ENCODE assay signal across 35 cellular contexts in the genomic region with DNA sequence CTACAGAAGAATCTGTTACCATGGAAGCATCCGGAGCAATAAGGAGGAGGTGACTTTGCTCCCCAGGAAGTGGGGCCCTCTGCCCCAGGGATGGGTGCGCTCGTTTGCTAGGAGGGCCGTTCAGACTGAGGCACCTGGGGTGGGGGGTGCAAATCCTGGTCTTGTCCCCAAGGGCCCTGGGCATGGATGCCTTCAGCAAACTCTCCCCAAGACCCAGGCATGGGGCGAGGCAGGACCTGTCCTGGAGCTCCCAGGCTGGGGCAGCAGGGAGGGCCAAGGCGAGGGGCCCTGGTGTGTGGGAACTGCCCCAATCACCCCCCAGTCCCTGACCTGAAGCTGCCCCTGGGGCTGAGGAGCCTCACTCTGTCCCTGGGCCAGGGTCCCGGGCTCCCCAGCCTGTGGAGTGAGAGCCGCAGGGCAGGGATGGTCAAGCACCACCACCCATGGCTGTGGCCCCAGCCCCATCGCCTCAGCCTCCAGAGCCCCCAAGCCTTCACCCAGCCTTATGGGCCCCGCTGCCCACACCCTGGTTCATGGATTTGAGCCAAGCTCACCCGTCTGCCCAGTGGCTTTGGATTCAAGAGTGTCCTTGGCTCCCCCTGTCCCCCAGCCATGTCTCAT.
"Had no signal": no experiment of that assay in that cellular context is flagged by ENCODE, and none has a peak within 500 bp of the region (broad histone marks: within the 10 kb centered on the region; RNA-seq: fewer than 3 reads in every experiment).

No MANE protein-coding gene starts in this region.

- H3K27ac ChIP-seq: adrenal gland, body of pancreas, brain microvascular endothelial cell, breast epithelium, VCaP had no signal

- H3K4me1 ChIP-seq: adrenal gland, body of pancreas, breast epithelium had no signal

- H3K27me3 ChIP-seq: adrenal gland, body of pancreas, brain microvascular endothelial cell, breast epithelium had no signal

- H3K27me3 Mint-ChIP-seq: activated B cell treated with CpG ODN at 0.5 μM for 24 hours; activated CD4-positive, alpha-beta T cell treated with anti-CD3 and anti-CD28 coated beads, Interleukin-2, amount 10 ng/mL, durations not matched to agents 24 days and 14 days; activated CD8-positive, alpha-beta T cell treated with anti-CD3 and anti-CD28 coated beads for 36 hours; activated naive CD8-positive, alpha-beta T cell treated with anti-CD3 and anti-CD28 coated beads for 36 hours had no signal

- H3K4me1 Mint-ChIP-seq: activated B cell treated with CpG ODN at 0.5 μM for 24 hours; activated CD4-positive, alpha-beta T cell treated with anti-CD3 and anti-CD28 coated beads, Interleukin-2, amount 10 ng/mL, durations not matched to agents 24 days and 14 days; activated naive CD8-positive, alpha-beta T cell treated with anti-CD3 and anti-CD28 coated beads for 36 hours; activated T-helper 17 cell treated with anti-CD3 and anti-CD28 coated beads, Interleukin-2, amount 50 U/mL, for 72 hours had no signal

- H3K36me3 ChIP-seq: adrenal gland, brain microvascular endothelial cell, breast epithelium had no signal

- H3K4me3 Mint-ChIP-seq: activated B cell treated with CpG ODN at 0.5 μM for 24 hours; activated CD4-positive, alpha-beta memory T cell treated with anti-CD3 and anti-CD28 coated beads for 36 hours; activated CD4-positive, alpha-beta T cell treated with anti-CD3 and anti-CD28 coated beads, Interleukin-2, amount 10 ng/mL, durations not matched to agents 24 days and 14 days; activated CD8-positive, alpha-beta T cell treated with anti-CD3 and anti-CD28 coated beads for 36 hours; activated naive CD4-positive, alpha-beta T cell treated with anti-CD3 and anti-CD28 coated beads for 36 hours; activated naive CD8-positive, alpha-beta T cell treated with anti-CD3 and anti-CD28 coated beads for 36 hours; activated T-cell treated with anti-CD3 and anti-CD28 coated beads, Interleukin-2, amount 50 U/mL, for 4 hours; activated T-cell treated with anti-CD3 and anti-CD28 coated beads, Interleukin-2, amount 50 U/mL, for 72 hours; activated T-helper 1 cell treated with anti-CD3 and anti-CD28 coated beads, Interleukin-12 subunit alpha, Interleukin-12 subunit beta, Interleukin-2, Interleukin-4 antibody, amounts not matched to agents 30 ng/mL and 10 ng/mL and 1 ng/mL, durations not matched to agents 14 hours and 24 hours and 36 hours; activated T-helper 17 cell treated with anti-CD3 and anti-CD28 coated beads, Interleukin-2, amount 50 U/mL, for 72 hours; T-helper 1 cell treated with Interleukin-12 subunit alpha and Interleukin-12 subunit beta and Interleukin-4 antibody, amounts not matched to agents 30 μg/mL and 1 μg/mL, for 36 hours; T-helper 2 cell treated with Interferon-gamma antibody and Interleukin-4, amounts not matched to agents 5 μg/mL and 100 μg/mL, for 36 hours had no signal

- H3K9me3 ChIP-seq: adrenal gland, body of pancreas, breast epithelium had no signal

- ATAC-seq: activated CD8-positive, alpha-beta T cell treated with anti-CD3 and anti-CD28 coated beads for 36 hours; activated naive CD4-positive, alpha-beta T cell treated with anti-CD3 and anti-CD28 coated beads, Interleukin-2, amount 50 U/mL, for 72 hours; activated T-cell treated with anti-CD3 and anti-CD28 coated beads, Interleukin-2, amount 50 U/mL, for 4 hours; activated T-cell treated with anti-CD3 and anti-CD28 coated beads, Interleukin-2, amount 50 U/mL, for 72 hours; activated T-helper 17 cell treated with anti-CD3 and anti-CD28 coated beads, Interleukin-2, amount 50 U/mL, for 72 hours; body of pancreas had no signal

- DNase-seq: activated B cell treated with CpG ODN at 0.5 μM for 24 hours; activated CD4-positive, alpha-beta memory T cell treated with anti-CD3 and anti-CD28 coated beads for 36 hours; activated CD4-positive, alpha-beta T cell treated with anti-CD3 and anti-CD28 coated beads for 4 hours; activated CD4-positive, alpha-beta T cell treated with anti-CD3 and anti-CD28 coated beads, Interleukin-2, amount 10 ng/mL, durations not matched to agents 24 days and 14 days; activated CD4-positive, alpha-beta T cell treated with anti-CD3 and anti-CD28 coated beads, Interleukin-2, amount 50 U/mL, for 1 hour; activated CD4-positive, alpha-beta T cell treated with anti-CD3 and anti-CD28 coated beads, Interleukin-2, amount 50 U/mL, for 4 hours; activated CD4-positive, CD25-positive, alpha-beta regulatory T cell treated with anti-CD3 and anti-CD28 coated beads, Interleukin-2, amount 50 U/mL, for 72 hours; activated CD8-positive, alpha-beta memory T cell treated with anti-CD3 and anti-CD28 coated beads, Interleukin-2, amount 50 U/mL, for 4 hours; activated CD8-positive, alpha-beta T cell treated with anti-CD3 and anti-CD28 coated beads for 36 hours; activated effector memory CD4-positive, alpha-beta T cell treated with anti-CD3 and anti-CD28 coated beads, Interleukin-2, amount 50 U/mL, for 16 hours; activated gamma-delta T cell treated with Interleukin-2 at 50 U/mL for 16 hours; activated naive CD4-positive, alpha-beta T cell; activated naive CD4-positive, alpha-beta T cell treated with anti-CD3 and anti-CD28 coated beads for 36 hours; activated naive CD4-positive, alpha-beta T cell treated with anti-CD3 and anti-CD28 coated beads, Interleukin-2, amount 50 U/mL, for 16 hours; activated naive CD8-positive, alpha-beta T cell treated with anti-CD3 and anti-CD28 coated beads for 36 hours; activated T-cell treated with anti-CD3 and anti-CD28 coated beads for 4 hours; activated T-cell treated with anti-CD3 and anti-CD28 coated beads, Interleukin-2, amount 50 U/mL, for 1 hour; activated T-cell treated with anti-CD3 and anti-CD28 coated beads, Interleukin-2, amount 50 U/mL, for 4 hours; activated T-cell treated with anti-CD3 and anti-CD28 coated beads, Interleukin-2, amount 50 U/mL, for 72 hours; adrenal gland; amniotic stem cell; aorta; body of pancreas; brain microvascular endothelial cell; central memory CD4-positive, alpha-beta T cell; T-helper 1 cell; T-helper 2 cell; T-helper 9 cell had no signal

- H3K4me3 ChIP-seq: adrenal gland, body of pancreas, breast epithelium had no signal

- H3K27ac Mint-ChIP-seq: activated B cell treated with CpG ODN at 0.5 μM for 24 hours; activated CD4-positive, alpha-beta memory T cell treated with anti-CD3 and anti-CD28 coated beads for 36 hours; activated CD4-positive, alpha-beta T cell treated with anti-CD3 and anti-CD28 coated beads, Interleukin-2, amount 10 ng/mL, durations not matched to agents 24 days and 14 days; activated CD8-positive, alpha-beta T cell treated with anti-CD3 and anti-CD28 coated beads for 36 hours; activated naive CD4-positive, alpha-beta T cell treated with anti-CD3 and anti-CD28 coated beads for 36 hours; activated naive CD4-positive, alpha-beta T cell treated with anti-CD3 and anti-CD28 coated beads, Interleukin-2, amount 50 U/mL, for 72 hours; activated naive CD8-positive, alpha-beta T cell treated with anti-CD3 and anti-CD28 coated beads for 36 hours; activated T-cell treated with anti-CD3 and anti-CD28 coated beads, Interleukin-2, amount 50 U/mL, for 72 hours; activated T-helper 1 cell treated with anti-CD3 and anti-CD28 coated beads, Interleukin-12 subunit alpha, Interleukin-12 subunit beta, Interleukin-2, Interleukin-4 antibody, amounts not matched to agents 30 ng/mL and 10 ng/mL and 1 ng/mL, durations not matched to agents 14 hours and 24 hours and 36 hours; activated T-helper 17 cell treated with anti-CD3 and anti-CD28 coated beads, Interleukin-2, amount 50 U/mL, for 72 hours; T-helper 1 cell treated with Interleukin-12 subunit alpha and Interleukin-12 subunit beta and Interleukin-4 antibody, amounts not matched to agents 30 μg/mL and 1 μg/mL, for 36 hours; T-helper 2 cell treated with Interferon-gamma antibody and Interleukin-4, amounts not matched to agents 5 μg/mL and 100 μg/mL, for 36 hours had no signal

- H3K9me3 Mint-ChIP-seq: activated B cell treated with CpG ODN at 0.5 μM for 24 hours; activated CD4-positive, alpha-beta memory T cell treated with anti-CD3 and anti-CD28 coated beads for 36 hours; activated CD4-positive, alpha-beta T cell treated with anti-CD3 and anti-CD28 coated beads, Interleukin-2, amount 10 ng/mL, durations not matched to agents 24 days and 14 days; activated CD8-positive, alpha-beta T cell treated with anti-CD3 and anti-CD28 coated beads for 36 hours; activated naive CD4-positive, alpha-beta T cell treated with anti-CD3 and anti-CD28 coated beads for 36 hours; activated naive CD4-positive, alpha-beta T cell treated with anti-CD3 and anti-CD28 coated beads, Interleukin-2, amount 50 U/mL, for 72 hours; activated naive CD8-positive, alpha-beta T cell treated with anti-CD3 and anti-CD28 coated beads for 36 hours; activated T-cell treated with anti-CD3 and anti-CD28 coated beads, Interleukin-2, amount 50 U/mL, for 4 hours; activated T-helper 1 cell treated with anti-CD3 and anti-CD28 coated beads, Interleukin-12 subunit alpha, Interleukin-12 subunit beta, Interleukin-2, Interleukin-4 antibody, amounts not matched to agents 30 ng/mL and 10 ng/mL and 1 ng/mL, durations not matched to agents 14 hours and 24 hours and 36 hours; activated T-helper 17 cell treated with anti-CD3 and anti-CD28 coated beads, Interleukin-2, amount 50 U/mL, for 72 hours; T-helper 1 cell treated with Interleukin-12 subunit alpha and Interleukin-12 subunit beta and Interleukin-4 antibody, amounts not matched to agents 30 μg/mL and 1 μg/mL, for 36 hours; T-helper 2 cell treated with Interferon-gamma antibody and Interleukin-4, amounts not matched to agents 5 μg/mL and 100 μg/mL, for 36 hours had no signal
